In genomic region chr5:174243904-174244303, GRCh38 we compare ENCODE assay signal across 9 cellular contexts.
"Had no signal": no experiment of that assay in that cellular context is flagged by ENCODE, and none has a peak within 500 bp of the region (broad histone marks: within the 10 kb centered on the region; RNA-seq: fewer than 3 reads in every experiment).

No MANE protein-coding gene starts in this region.

- H3K9ac ChIP-seq: KMS-11 had no signal

- H3K4me3 ChIP-seq: GM23338 had no signal

- DNase-seq: H9, HCEC 1CT, HFFc6, KBM-7 had no signal

- H2AFZ ChIP-seq: GM23338 had no signal

- ATAC-seq: GM23338 had no signal

- H3K4me2 ChIP-seq: GM23338, KMS-11 had no signal

- H3K27ac ChIP-seq: KMS-11 had no signal

- FAIRE-seq: H1, H54, HTR-8/SVneo had no signal
